In genomic region chr6:134609862-134610261, GRCh38 we compare ENCODE assay signal across 17 cellular contexts.
DNase-seq lines count a peak whose midpoint lies in the region; ATAC-seq and TF ChIP-seq lines count a peak whose summit lies in the region.
"Had no signal": no experiment of that assay in that cellular context is flagged by ENCODE, and none has a peak within 500 bp of the region (broad histone marks: within the 10 kb centered on the region; RNA-seq: fewer than 3 reads in every experiment).

No MANE protein-coding gene starts in this region.

- H3K27ac ChIP-seq in parathyroid adenoma (no peak overlapping the region), breast epithelium (no peak overlapping the region)
- H3K27ac ChIP-seq: PC-9 had no signal

- no peaks in the 10 kb centered on the region for H3K79me2 ChIP-seq in parathyroid adenoma

- H2AFZ ChIP-seq in parathyroid adenoma: peak overlapping the region; percentile 5
- H2AFZ ChIP-seq: PC-9 had no signal

- H3K9me3 ChIP-seq in parathyroid adenoma (ENCODE audit: control insufficient read depth, low read length) (no peaks in the 10 kb centered on the region), breast epithelium (no peaks in the 10 kb centered on the region)
- H3K9me3 ChIP-seq: HAP-1 had no signal

- no peak for TF ChIP-seq RAD21 in Ishikawa (IDR thresholded peaks at IDR 0.05; ENCODE audit: low read depth)

- ATAC-seq in HG02678 (IDR thresholded peaks at IDR 0.05; ENCODE audit: unreplicated experiment): no peak
- ATAC-seq: SK-N-SH treated with all-trans-retinoic acid at 6 μM for 48 hours had no signal

- no peak overlapping the region for H3K4me2 ChIP-seq in parathyroid adenoma (ENCODE audit: low read length)
- H3K4me2 ChIP-seq: PC-9 had no signal

- no peak for TF ChIP-seq CTCF in parathyroid adenoma (IDR thresholded peaks at IDR 0.05)
- TF ChIP-seq CTCF in breast epithelium (IDR thresholded peaks at IDR 0.05): no peak

- no peaks in the 10 kb centered on the region for H3K36me3 ChIP-seq in parathyroid adenoma (ENCODE audit: control insufficient read depth, insufficient read depth, low read length)
- no peaks in the 10 kb centered on the region for H3K36me3 ChIP-seq in breast epithelium
- H3K36me3 ChIP-seq: HAP-1 had no signal

- peaks cover 5% of the 10 kb centered on the region for H3K4me1 ChIP-seq in parathyroid adenoma
- no peaks in the 10 kb centered on the region for H3K4me1 ChIP-seq in breast epithelium
- H3K4me1 ChIP-seq: HAP-1 had no signal

- H3K27me3 ChIP-seq in parathyroid adenoma (ENCODE audit: control insufficient read depth, insufficient read depth, low read length): no peaks in the 10 kb centered on the region
- no peaks in the 10 kb centered on the region for H3K27me3 ChIP-seq in breast epithelium

- no peak for TF ChIP-seq EP300 in Ishikawa (IDR thresholded peaks at IDR 0.05; ENCODE audit: borderline replicate concordance)

- no peak overlapping the region for H3K4me3 ChIP-seq in parathyroid adenoma (ENCODE audit: low read depth, low read length)
- no peak overlapping the region for H3K4me3 ChIP-seq in breast epithelium
- H3K4me3 ChIP-seq: HAP-1, PC-9 had no signal

- peak; percentile 24 for DNase-seq in NCI-H748 (lab: John Stamatoyannopoulos, UW; ENCODE audit: unreplicated experiment)
- no peak for DNase-seq in NCI-H748 treated with DMSO at 0.1 percent for 48 hours (lab: John Stamatoyannopoulos, UW)
- DNase-seq in NCI-H2227 (lab: John Stamatoyannopoulos, UW; ENCODE audit: unreplicated experiment): peak; percentile 19
- no peak for DNase-seq in stimulated activated CD4-positive, alpha-beta T cell treated with anti-CD3 and anti-CD28 coated beads, Interleukin-1b, Interleukin-23, amount 100 ng/mL, for 48 hours
- DNase-seq in breast epithelium (ENCODE audit: low spot score in 2 of 2): no peak
- DNase-seq: CD4-positive, alpha-beta T cell; IMR-90; MV-4-11; NCI-H1930; NCI-H446; NK-92 treated with Interleukin-12 subunit alpha and Interleukin-12 subunit beta, amount 100 ng/mL, for 24 hours had no signal

- no peak overlapping the region for H3K9ac ChIP-seq in parathyroid adenoma

- intact Hi-C loops in breast epithelium (cut with DNase I; ENCODE audit: low total_unique reads): no loop called here

- no peak for TF ChIP-seq POLR2A in breast epithelium (IDR thresholded peaks at IDR 0.05)

TF ChIP-seq in Ishikawa, 13 proteins besides CTCF, POLR2A, EP300 and RAD21:
- peak; percentile 55; the same call in 1 of the 2 replicates for TF ChIP-seq NFIC (IDR thresholded peaks at IDR 0.05)
- no peak for TF ChIP-seq CEBPB (IDR thresholded peaks at IDR 0.05)
- no peak for TF ChIP-seq FOXM1 (IDR thresholded peaks at IDR 0.05; ENCODE audit: borderline replicate concordance, low read depth)

Comparison
In these comparisons a context has a peak if more than half of its experiments do, and no peak if none do; other contexts are left out.
1. DNase-seq: peak in NCI-H748 (single experiment) and NCI-H2227 (single experiment); none in NCI-H748 treated with DMSO at 0.1 percent for 48 hours (single experiment), stimulated activated CD4-positive, alpha-beta T cell treated with anti-CD3 and anti-CD28 coated beads, Interleukin-1b, Interleukin-23, amount 100 ng/mL, for 48 hours (single experiment) and breast epithelium (0 of 2).